1 cellular context compared by ENCODE assay signal in genomic region chr12:52992699-52993557, GRCh38.
TF ChIP-seq lines count a peak whose summit lies in the region.

No MANE protein-coding gene starts in this region.

TF ChIP-seq in HepG2, 621 proteins besides CTCF, POLR2A, EP300 and RAD21 (continued from another document and continues in another):
- no peak for TF ChIP-seq HNRNPLL (IDR thresholded peaks at IDR 0.05; ENCODE audit: low read depth, low read length, poor library complexity, severe bottlenecking)
- TF ChIP-seq SMYD3 (CRISPR knock-in tag; IDR thresholded peaks at IDR 0.05) = no peak
- no peak for TF ChIP-seq ZFYVE20 (CRISPR knock-in tag; IDR thresholded peaks at IDR 0.05; ENCODE audit: borderline replicate concordance, low read depth)
- peak; percentile 49; the same call in 1 of the 2 replicates for TF ChIP-seq MYC (CRISPR knock-in tag; IDR thresholded peaks at IDR 0.05; ENCODE audit: borderline replicate concordance)
- peak; percentile 83 for TF ChIP-seq ZNF614 (CRISPR knock-in tag; IDR thresholded peaks at IDR 0.05; ENCODE audit: borderline replicate concordance)
- no peak for TF ChIP-seq ZNF446 (CRISPR knock-in tag; IDR thresholded peaks at IDR 0.05)
- 0 out of 2 replicates have a peak, but pooled peaks have one; percentile 68 for TF ChIP-seq ZNF20 (CRISPR knock-in tag; IDR thresholded peaks at IDR 0.05)
- TF ChIP-seq HMGXB3 (CRISPR knock-in tag; IDR thresholded peaks at IDR 0.05; ENCODE audit: borderline replicate concordance) = no peak; the same call in 1 of the 2 replicates
- no peak for TF ChIP-seq SRSF9 (IDR thresholded peaks at IDR 0.05; ENCODE audit: borderline replicate concordance, insufficient read depth, low read depth, low read length, poor library complexity, severe bottlenecking)
- no peak for TF ChIP-seq ZNF207 (IDR thresholded peaks at IDR 0.05; ENCODE audit: borderline replicate concordance)
- no peak for TF ChIP-seq ZNF841 (CRISPR knock-in tag; IDR thresholded peaks at IDR 0.05; ENCODE audit: borderline replicate concordance)
- peak; percentile 28; the same call in 1 of the 2 replicates for TF ChIP-seq SOX13 (IDR thresholded peaks at IDR 0.05)
- TF ChIP-seq SOX13 (CRISPR knock-in tag; conservative IDR thresholded peaks at IDR 0.05 in 1 of 2, IDR thresholded peaks at IDR 0.05 in 1 of 2) = peak in 1 of 2 experiments; percentile 88; a peak in 2 of 4 replicates
- TF ChIP-seq MLLT10 (CRISPR knock-in tag; IDR thresholded peaks at IDR 0.05) = no peak
- no peak for TF ChIP-seq JARID2 (CRISPR knock-in tag; IDR thresholded peaks at IDR 0.05; ENCODE audit: insufficient replicate concordance)
- no peak for TF ChIP-seq ATF7-NPFF (CRISPR knock-in tag; IDR thresholded peaks at IDR 0.05; ENCODE audit: low read depth)
- TF ChIP-seq SP4 (CRISPR knock-in tag; IDR thresholded peaks at IDR 0.05) = no peak
- TF ChIP-seq KDM4B (CRISPR knock-in tag; IDR thresholded peaks at IDR 0.05) = no peak
- peak; percentile 31 for TF ChIP-seq TEAD3 (CRISPR knock-in tag; optimal IDR thresholded peaks at IDR 0.05; ENCODE audit: borderline replicate concordance)
- no peak for TF ChIP-seq ZNF556 (CRISPR knock-in tag; IDR thresholded peaks at IDR 0.05; ENCODE audit: borderline replicate concordance)
- TF ChIP-seq ZNF383 (CRISPR knock-in tag; IDR thresholded peaks at IDR 0.05; ENCODE audit: borderline replicate concordance) = no peak
- TF ChIP-seq ADNP (CRISPR knock-in tag; IDR thresholded peaks at IDR 0.05) = no peak
- TF ChIP-seq MTA1 (CRISPR knock-in tag; IDR thresholded peaks at IDR 0.05; ENCODE audit: borderline replicate concordance) = no peak
- TF ChIP-seq AHDC1 (CRISPR knock-in tag; IDR thresholded peaks at IDR 0.05; ENCODE audit: borderline replicate concordance) = peak; percentile 55; the same call in 1 of the 2 replicates
- TF ChIP-seq ZNF790 (CRISPR knock-in tag; IDR thresholded peaks at IDR 0.05; ENCODE audit: borderline replicate concordance) = no peak
- no peak for TF ChIP-seq DBP (CRISPR knock-in tag; IDR thresholded peaks at IDR 0.05; ENCODE audit: not compliant biosample characterization)
- no peak for TF ChIP-seq CBFB (CRISPR knock-in tag; IDR thresholded peaks at IDR 0.05)
- TF ChIP-seq ZMYM3 (CRISPR knock-in tag; IDR thresholded peaks at IDR 0.05) = no peak
- no peak for TF ChIP-seq AGO2 (optimal IDR thresholded peaks at IDR 0.05; ENCODE audit: low read depth, low read length)
- peak; percentile 70 for TF ChIP-seq FOXA3 (CRISPR knock-in tag; IDR thresholded peaks at IDR 0.05)
- TF ChIP-seq SRF (IDR thresholded peaks at IDR 0.05; ENCODE audit: low read depth, low read length) = no peak
- TF ChIP-seq ZNF543 (CRISPR knock-in tag; IDR thresholded peaks at IDR 0.05) = no peak
- TF ChIP-seq HDAC6 (IDR thresholded peaks at IDR 0.05; ENCODE audit: low read depth, low read length) = no peak
- no peak for TF ChIP-seq EZH2 (conservative IDR thresholded peaks at IDR 0.05; ENCODE audit: low read depth, low read length)
- TF ChIP-seq ZNF235 (CRISPR knock-in tag; IDR thresholded peaks at IDR 0.05; ENCODE audit: borderline replicate concordance) = 0 out of 2 replicates have a peak, but pooled peaks have one; percentile 49
- no peak for TF ChIP-seq XRCC5 (optimal IDR thresholded peaks at IDR 0.05; ENCODE audit: low read length)
- 0 out of 2 replicates have a peak, but pooled peaks have one; percentile 21 for TF ChIP-seq ZFP1 (CRISPR knock-in tag; IDR thresholded peaks at IDR 0.05)
- TF ChIP-seq ATF7 (IDR thresholded peaks at IDR 0.05) = no peak
- no peak for TF ChIP-seq ATF7 (CRISPR knock-in tag; IDR thresholded peaks at IDR 0.05)
- TF ChIP-seq HOXA7 (CRISPR knock-in tag; IDR thresholded peaks at IDR 0.05) = no peak
- TF ChIP-seq NFAT5 (CRISPR knock-in tag; IDR thresholded peaks at IDR 0.05) = no peak
- TF ChIP-seq ZFP36 (IDR thresholded peaks at IDR 0.05; ENCODE audit: borderline replicate concordance, low read depth, low read length, partially characterized antibody) = no peak
- TF ChIP-seq ZNF644 (CRISPR knock-in tag; IDR thresholded peaks at IDR 0.05; ENCODE audit: low read depth) = peak; percentile 69
- no peak; the same call in 1 of the 2 replicates for TF ChIP-seq ARID4A (CRISPR knock-in tag; IDR thresholded peaks at IDR 0.05; ENCODE audit: borderline replicate concordance)
- no peak for TF ChIP-seq ZNF816 (CRISPR knock-in tag; IDR thresholded peaks at IDR 0.05; ENCODE audit: borderline replicate concordance)
- 0 out of 4 replicates have a peak, but pooled peaks of 1 of the 2 experiments have one; percentile 17 for TF ChIP-seq NR2F1 (CRISPR knock-in tag; IDR thresholded peaks at IDR 0.05)
